In genomic region chr17:73192219-73192893, GRCh38 we compare ENCODE assay signal across 8 cellular contexts. TPM values are rescaled to one million over a fixed set of nuclear protein-coding genes. Genes with fewer than 3 reads are reported as not detected.
DNase-seq lines count a peak whose midpoint lies in the region; ATAC-seq and TF ChIP-seq lines count a peak whose summit lies in the region.

No MANE protein-coding gene starts in this region.

- peak overlapping the region; percentile 86 for H3K4me3 Mint-ChIP-seq in progenitor cell of endocrine pancreas (ENCODE audit: low read depth)

- DNase-seq in HCT116 (ENCODE audit: low read depth, low spot score) = peak; percentile 75
- peak; percentile 68 for DNase-seq in MM.1S
- DNase-seq in SKM-1 (lab: John Stamatoyannopoulos, UW; ENCODE audit: unreplicated experiment) = peak; percentile 59
- peak in 46 of 56 donors; percentile 22 to 79 (median 59) for DNase-seq in amygdala (lab: John Stamatoyannopoulos, UW)
- DNase-seq in right atrium auricular region (ENCODE audit: low spot score) = peak; percentile 63
- peak; percentile 52 for DNase-seq in progenitor cell of endocrine pancreas (ENCODE audit: low spot score, unreplicated experiment)

- peaks cover 15% of the 10 kb centered on the region for H3K4me1 Mint-ChIP-seq in progenitor cell of endocrine pancreas (ENCODE audit: low read depth)

- POLR2A ChIA-PET in HCT116 (lab: Charles Lee) = interaction anchor here (0.7 to 1.9 kb wide), 6 partner anchors 23 to 635 kb away, joined by 3 to 11 read pairs (median 4); a partner anchor contains a TSS

- peak overlapping the region; percentile 98 for H3K27ac ChIP-seq in HCT116 (ENCODE audit: low read depth, low read length)
- H3K27ac ChIP-seq in MM.1S (ENCODE audit: low read length) = peak overlapping the region; percentile 88
- peak overlapping the region; percentile 82 to 94 for H3K27ac ChIP-seq in right atrium auricular region

- peak; percentile 64 for ATAC-seq in HCT116
- ATAC-seq in HG02884 (IDR thresholded peaks at IDR 0.05; ENCODE audit: unreplicated experiment) = no peak

- TF ChIP-seq RAD21 in HCT116 (IDR thresholded peaks at IDR 0.05; ENCODE audit: low read depth) = no peak

- CTCF ChIA-PET in HCT116 (lab: Charles Lee) = interaction anchor here (0.6 to 8.9 kb wide), 12 partner anchors 12 to 646 kb away, joined by 3 to 212 read pairs (median 4); a partner anchor contains a TSS

- H3K27me3 ChIP-seq in HCT116 (ENCODE audit: insufficient read depth, low read length) (no peaks in the 10 kb centered on the region), MM.1S (replicated peaks; ENCODE audit: insufficient read depth, low read length) (no peaks in the 10 kb centered on the region), right atrium auricular region (no peaks in the 10 kb centered on the region)

- H3K36me3 ChIP-seq in HCT116 (ENCODE audit: control insufficient read depth in 1 of 2, insufficient read depth in 2 of 2, low read length in 2 of 2) (peaks cover 7 to 8% of the 10 kb centered on the region in 2 experiments; a peak in 3 of 4 replicates), MM.1S (replicated peaks; ENCODE audit: insufficient read depth, low read length) (peaks cover 3% of the 10 kb centered on the region; the same call in 1 of the 2 replicates), right atrium auricular region (peaks cover 11% of the 10 kb centered on the region)

- no peaks in the 10 kb centered on the region for H3K9me2 ChIP-seq in HCT116 (ENCODE audit: insufficient read depth)
- H3K9me2 ChIP-seq in MM.1S (replicated peaks; ENCODE audit: insufficient read depth, low read length) = no peaks in the 10 kb centered on the region

- intact Hi-C loops in HCT116 (cut with micrococcal nuclease) = loop anchor here (1.0 to 2.0 kb wide), 2 partner anchors 36 to 177 kb away; no protein-coding TSS in a partner anchor

- H3K4me3 ChIP-seq in HCT116 (replicated peaks in 1 of 2; ENCODE audit: low read depth in 1 of 2, low read length in 2 of 2) (peak overlapping the region; percentile 68 to 88), MM.1S (ENCODE audit: low read length) (peak overlapping the region; percentile 60), right atrium auricular region (peak overlapping the region; percentile 91 to 96)

- TF ChIP-seq POLR2A in GM10847 (IDR thresholded peaks at IDR 0.05; ENCODE audit: extremely low read depth, insufficient read length) = peak; percentile 57
- peak; percentile 90 for TF ChIP-seq POLR2A in HCT116 (IDR thresholded peaks at IDR 0.05; ENCODE audit: borderline replicate concordance, extremely low read depth, insufficient read depth, insufficient read length)

- H3K9me3 ChIP-seq in HCT116 (ENCODE audit: control insufficient read depth in 1 of 2, insufficient read depth in 1 of 2, low read depth in 1 of 2, low read length in 2 of 2) = no peaks in the 10 kb centered on the region
- H3K9me3 ChIP-seq in MM.1S (replicated peaks; ENCODE audit: insufficient read depth, low read length) = no peaks in the 10 kb centered on the region
- no peaks in the 10 kb centered on the region for H3K9me3 ChIP-seq in right atrium auricular region

- H3K9me3 Mint-ChIP-seq in progenitor cell of endocrine pancreas (ENCODE audit: low read depth) = no peaks in the 10 kb centered on the region

- H3K4me2 ChIP-seq in HCT116 (ENCODE audit: low read length) (peak overlapping the region; percentile 95), MM.1S (ENCODE audit: low read depth, low read length) (peak overlapping the region; percentile 80)

- H3K27ac Mint-ChIP-seq in progenitor cell of endocrine pancreas = peak overlapping the region; percentile 93

- no peak; a peak in 1 of 6 replicates for TF ChIP-seq CTCF in HCT116 (IDR thresholded peaks at IDR 0.05 in 2 of 3, conservative IDR thresholded peaks at IDR 0.05 in 1 of 3; ENCODE audit: borderline replicate concordance in 1 of 3, insufficient read depth in 1 of 3, low read depth in 2 of 3, low read length in 2 of 3)
- no peak for TF ChIP-seq CTCF in MM.1S (IDR thresholded peaks at IDR 0.05; ENCODE audit: low read length)
- TF ChIP-seq CTCF in right atrium auricular region (IDR thresholded peaks at IDR 0.05) = no peak
- no peak for TF ChIP-seq CTCF in progenitor cell of endocrine pancreas (IDR thresholded peaks at IDR 0.05; ENCODE audit: unreplicated experiment)

- no peaks in the 10 kb centered on the region for H4K20me1 ChIP-seq in HCT116 (ENCODE audit: insufficient read depth)
- H4K20me1 ChIP-seq in MM.1S (ENCODE audit: insufficient read depth, low read length) = no peaks in the 10 kb centered on the region

- H3K79me2 ChIP-seq in HCT116 (ENCODE audit: insufficient read depth, low read length) (peaks cover 24% of the 10 kb centered on the region), MM.1S (ENCODE audit: low read length) (peaks cover 26% of the 10 kb centered on the region)

- H3K36me3 Mint-ChIP-seq in progenitor cell of endocrine pancreas (ENCODE audit: insufficient read depth) = peaks cover 7% of the 10 kb centered on the region

- BruUV-seq in HCT116 (replicated peaks; lab: Mats Ljungman, UMichigan) = no TSS peak

- peak overlapping the region; percentile 95 for H3K9ac ChIP-seq in HCT116 (ENCODE audit: low read length)
- H3K9ac ChIP-seq in MM.1S (ENCODE audit: low read length) = peak overlapping the region; percentile 73

- H3K27me3 Mint-ChIP-seq in progenitor cell of endocrine pancreas = peaks cover 22% of the 10 kb centered on the region

- H2AFZ ChIP-seq in HCT116 (ENCODE audit: low read depth, low read length, poor library complexity, severe bottlenecking) (no peak overlapping the region), MM.1S (ENCODE audit: low read length) (peak overlapping the region; percentile 8; the same call in 1 of the 2 replicates)

- RAD21 ChIA-PET in HCT116 (lab: Charles Lee; ENCODE audit: low non-redundant PET in 1 of 2, low total read pairs in 2 of 2, uncharacterized antibody in 2 of 2, unreplicated experiment in 2 of 2) = interaction anchor here (0.6 to 1.2 kb wide), 3 partner anchors 178 to 476 kb away, joined by 3 to 8 read pairs (median 3); no protein-coding TSS in a partner anchor

- H3K4me1 ChIP-seq in HCT116 (ENCODE audit: control insufficient read depth in 1 of 2, insufficient read depth in 2 of 2, low read length in 2 of 2) (peaks cover 0 to 35% of the 10 kb centered on the region in 2 experiments; a peak in 3 of 4 replicates), MM.1S (ENCODE audit: low read length) (no peaks in the 10 kb centered on the region), right atrium auricular region (peaks cover 0 to 18% of the 10 kb centered on the region in 2 donors)

- peaks cover 5% of the 10 kb centered on the region for H3F3A ChIP-seq in MM.1S (ENCODE audit: insufficient read depth, low read length)

TF ChIP-seq in HCT116, 20 proteins besides CTCF, POLR2A, EP300 and RAD21:
- TF ChIP-seq EGR1 (IDR thresholded peaks at IDR 0.05; ENCODE audit: low read depth) = no peak
- no peak for TF ChIP-seq YY1 (IDR thresholded peaks at IDR 0.05; ENCODE audit: extremely low read depth, insufficient replicate concordance, low read depth, low read length)
- peak; percentile 83 for TF ChIP-seq POLR2AphosphoS5 (IDR thresholded peaks at IDR 0.05; ENCODE audit: low read depth, low read length)
- peak; percentile 11; the same call in 1 of the 2 replicates for TF ChIP-seq MAX (IDR thresholded peaks at IDR 0.05)
- no peak for TF ChIP-seq SP1 (IDR thresholded peaks at IDR 0.05; ENCODE audit: low read depth)
- TF ChIP-seq FOSL1 (IDR thresholded peaks at IDR 0.05; ENCODE audit: low read depth) = no peak
- peak; percentile 27; the same call in 1 of the 2 replicates for TF ChIP-seq ZFX (IDR thresholded peaks at IDR 0.05)
- TF ChIP-seq ATF3 (IDR thresholded peaks at IDR 0.05) = no peak
- TF ChIP-seq SIN3A (IDR thresholded peaks at IDR 0.05; ENCODE audit: low read depth) = peak; percentile 71; the same call in 1 of the 2 replicates
TF ChIP-seq in HCT116: peak in this region for 4.

RNA-seq across cellular contexts. Expression of gene COG1, which starts 0.5 kb away (rescaled TPM):
- total RNA-seq in HCT116 (2021; ENCODE audit: unreplicated experiment) (44.6 TPM), right atrium auricular region (10 to 100 TPM; 17.3 to 21.3 TPM), progenitor cell of endocrine pancreas (50.5 and 54.5 TPM in 2 replicates)
- 44.1 and 47.3 TPM in 2 replicates for polyA plus RNA-seq in HCT116 (2012)

RNA-seq across cellular contexts. Expression of gene SSTR2, which starts 27.5 kb away (rescaled TPM):
- not detected for total RNA-seq in HCT116 (2021; ENCODE audit: unreplicated experiment)
- polyA plus RNA-seq in HCT116 (2012) = 0.04 and 0.07 TPM in 2 replicates
- total RNA-seq in right atrium auricular region = 1 to 10 TPM in 1 of 2 donors, under 1 TPM in 1; 0.20 to 1.1 TPM
- 2.6 TPM in 2 replicates for total RNA-seq in progenitor cell of endocrine pancreas
